Comparison of ENCODE assay signal across 7 cellular contexts in genomic region chr1:90114521-90115141, GRCh38.
DNase-seq lines count a peak whose midpoint lies in the region; ATAC-seq and TF ChIP-seq lines count a peak whose summit lies in the region.

No MANE protein-coding gene starts in this region.

- no peaks in the 10 kb centered on the region for H3F3A ChIP-seq in smooth muscle cell (ENCODE audit: low read depth)

- H3K36me3 ChIP-seq in SJCRH30 (no peaks in the 10 kb centered on the region), smooth muscle cell (ENCODE audit: low read depth) (no peaks in the 10 kb centered on the region)

- H3K79me2 ChIP-seq in smooth muscle cell (ENCODE audit: low read depth), result no peaks in the 10 kb centered on the region

- DNase-seq in GM12864 (ENCODE audit: low read depth), result peak; percentile 4
- DNase-seq in NAMALWA (ENCODE audit: low spot score), result peak; percentile 67
- peak; percentile 8 to 71 for DNase-seq in SJCRH30
- peak; percentile 69 for DNase-seq in fibroblast of pulmonary artery (ENCODE audit: low read depth)
- no peak for DNase-seq in smooth muscle cell (lab: John Stamatoyannopoulos, UW; ENCODE audit: unreplicated experiment)

- no peaks in the 10 kb centered on the region for H3K9me3 ChIP-seq in SJCRH30 (replicated peaks)
- no peaks in the 10 kb centered on the region for H3K9me3 ChIP-seq in smooth muscle cell (replicated peaks; ENCODE audit: low read depth)

- H3K27ac ChIP-seq in SJCRH30 (no peak overlapping the region), smooth muscle cell (ENCODE audit: low read depth) (no peak overlapping the region)

- no peak overlapping the region for H3K4me3 ChIP-seq in GM12864 (ENCODE audit: low read depth, low read length)
- no peak overlapping the region for H3K4me3 ChIP-seq in SJCRH30
- H3K4me3 ChIP-seq in fibroblast of pulmonary artery (replicated peaks; ENCODE audit: low read depth, low read length), result no peak overlapping the region
- H3K4me3 ChIP-seq in smooth muscle cell, result no peak overlapping the region

- ATAC-seq in GM18520 (IDR thresholded peaks at IDR 0.05; ENCODE audit: unreplicated experiment), result no peak
- no peak for ATAC-seq in HG03045 (IDR thresholded peaks at IDR 0.05; ENCODE audit: unreplicated experiment)

- H3K4me1 ChIP-seq in SJCRH30, result no peaks in the 10 kb centered on the region
- H3K4me1 ChIP-seq in smooth muscle cell (ENCODE audit: low read depth), result no peaks in the 10 kb centered on the region

- H4K20me1 ChIP-seq in smooth muscle cell (ENCODE audit: low read depth), result no peaks in the 10 kb centered on the region

- 17% methylated on average over 3 of the region's 3 CpGs for WGBS in smooth muscle cell (ENCODE audit: low lambda C conversion rate)

- no peak overlapping the region for H3K4me2 ChIP-seq in smooth muscle cell

- no peak overlapping the region for H2AFZ ChIP-seq in smooth muscle cell (ENCODE audit: low read depth)

- H3K27me3 ChIP-seq in SJCRH30 (no peaks in the 10 kb centered on the region), smooth muscle cell (ENCODE audit: low read depth) (peaks cover 61% of the 10 kb centered on the region)

- H3K9ac ChIP-seq in smooth muscle cell (ENCODE audit: low read depth), result no peak overlapping the region

- TF ChIP-seq CTCF in GM12864 (IDR thresholded peaks at IDR 0.05; ENCODE audit: low read depth, low read length, missing control alignments) (peak; percentile 50), fibroblast of pulmonary artery (IDR thresholded peaks at IDR 0.05; ENCODE audit: low read length, missing control alignments) (peak; percentile 71), smooth muscle cell (IDR thresholded peaks at IDR 0.05; ENCODE audit: borderline replicate concordance, insufficient read depth, poor library complexity, severe bottlenecking) (peak; percentile 85)
